32 cellular contexts compared by ENCODE assay signal in genomic region chr2:190366248-190366753, GRCh38.
"Had no signal": no experiment of that assay in that cellular context is flagged by ENCODE, and none has a peak within 500 bp of the region (broad histone marks: within the 10 kb centered on the region; RNA-seq: fewer than 3 reads in every experiment).

No MANE protein-coding gene starts in this region.

- H3K27ac ChIP-seq: ascending aorta, VCaP had no signal

- H3K4me3 ChIP-seq: ascending aorta had no signal

- H3K27ac Mint-ChIP-seq: activated B cell treated with CpG ODN at 0.5 μM for 24 hours; activated CD4-positive, alpha-beta memory T cell treated with anti-CD3 and anti-CD28 coated beads for 36 hours; activated CD4-positive, alpha-beta T cell treated with anti-CD3 and anti-CD28 coated beads, Interleukin-2, amount 10 ng/mL, durations not matched to agents 24 days and 14 days; activated CD8-positive, alpha-beta memory T cell treated with anti-CD3 and anti-CD28 coated beads, Interleukin-2, amount 10 ng/mL, durations not matched to agents 7 days and 5 days; activated CD8-positive, alpha-beta T cell treated with anti-CD3 and anti-CD28 coated beads for 36 hours; activated naive CD4-positive, alpha-beta T cell treated with anti-CD3 and anti-CD28 coated beads, Interleukin-2, amount 10 ng/mL, durations not matched to agents 7 days and 5 days; activated naive CD4-positive, alpha-beta T cell treated with anti-CD3 and anti-CD28 coated beads, Interleukin-2, amount 50 U/mL, for 24 hours; activated naive CD8-positive, alpha-beta T cell; activated naive CD8-positive, alpha-beta T cell treated with anti-CD3 and anti-CD28 coated beads, Interleukin-2, amount 10 ng/mL, durations not matched to agents 7 days and 5 days; activated naive CD8-positive, alpha-beta T cell treated with anti-CD3 and anti-CD28 coated beads, Interleukin-2, amount 50 U/mL, for 24 hours; activated T-cell treated with anti-CD3 and anti-CD28 coated beads, Interleukin-2, amount 50 U/mL, for 24 hours; activated T-helper 2 cell treated with anti-CD3 and anti-CD28 coated beads, Interferon-gamma antibody, Interleukin-2, Interleukin-4, amounts not matched to agents 10 μg/mL and 5 μg/mL and 100 μg/mL, durations not matched to agents 14 hours and 24 hours and 36 hours; brain; T-helper 1 cell treated with Interleukin-12 subunit alpha and Interleukin-12 subunit beta and Interleukin-4 antibody, amounts not matched to agents 30 μg/mL and 1 μg/mL, for 36 hours; T-helper 2 cell treated with Interferon-gamma antibody and Interleukin-4, amounts not matched to agents 5 μg/mL and 100 μg/mL, for 36 hours had no signal

- H3K27me3 Mint-ChIP-seq: activated B cell treated with CpG ODN at 0.5 μM for 24 hours; activated CD4-positive, alpha-beta memory T cell treated with anti-CD3 and anti-CD28 coated beads for 36 hours; activated CD4-positive, alpha-beta T cell treated with anti-CD3 and anti-CD28 coated beads, Interleukin-2, amount 10 ng/mL, durations not matched to agents 24 days and 14 days; activated CD8-positive, alpha-beta memory T cell treated with anti-CD3 and anti-CD28 coated beads, Interleukin-2, amount 10 ng/mL, durations not matched to agents 7 days and 5 days; activated CD8-positive, alpha-beta T cell treated with anti-CD3 and anti-CD28 coated beads for 36 hours; activated naive CD4-positive, alpha-beta T cell treated with anti-CD3 and anti-CD28 coated beads, Interleukin-2, amount 10 ng/mL, durations not matched to agents 7 days and 5 days; activated naive CD4-positive, alpha-beta T cell treated with anti-CD3 and anti-CD28 coated beads, Interleukin-2, amount 50 U/mL, for 24 hours; activated naive CD8-positive, alpha-beta T cell; activated naive CD8-positive, alpha-beta T cell treated with anti-CD3 and anti-CD28 coated beads, Interleukin-2, amount 10 ng/mL, durations not matched to agents 7 days and 5 days; activated naive CD8-positive, alpha-beta T cell treated with anti-CD3 and anti-CD28 coated beads, Interleukin-2, amount 50 U/mL, for 24 hours; activated T-cell treated with anti-CD3 and anti-CD28 coated beads, Interleukin-2, amount 50 U/mL, for 24 hours had no signal

- ATAC-seq: activated CD8-positive, alpha-beta memory T cell treated with anti-CD3 and anti-CD28 coated beads, Interleukin-2, amount 10 ng/mL, durations not matched to agents 7 days and 5 days; activated CD8-positive, alpha-beta T cell treated with anti-CD3 and anti-CD28 coated beads for 36 hours; activated naive CD8-positive, alpha-beta T cell treated with anti-CD3 and anti-CD28 coated beads, Interleukin-2, amount 50 U/mL, for 24 hours had no signal

- H3K4me3 Mint-ChIP-seq: activated B cell treated with CpG ODN at 0.5 μM for 24 hours; activated CD4-positive, alpha-beta memory T cell treated with anti-CD3 and anti-CD28 coated beads for 36 hours; activated CD4-positive, alpha-beta T cell treated with anti-CD3 and anti-CD28 coated beads, Interleukin-2, amount 10 ng/mL, durations not matched to agents 24 days and 14 days; activated CD8-positive, alpha-beta memory T cell treated with anti-CD3 and anti-CD28 coated beads, Interleukin-2, amount 10 ng/mL, durations not matched to agents 7 days and 5 days; activated CD8-positive, alpha-beta T cell treated with anti-CD3 and anti-CD28 coated beads for 36 hours; activated naive CD4-positive, alpha-beta T cell treated with anti-CD3 and anti-CD28 coated beads, Interleukin-2, amount 10 ng/mL, durations not matched to agents 7 days and 5 days; activated naive CD4-positive, alpha-beta T cell treated with anti-CD3 and anti-CD28 coated beads, Interleukin-2, amount 50 U/mL, for 24 hours; activated naive CD8-positive, alpha-beta T cell; activated naive CD8-positive, alpha-beta T cell treated with anti-CD3 and anti-CD28 coated beads, Interleukin-2, amount 10 ng/mL, durations not matched to agents 7 days and 5 days; activated naive CD8-positive, alpha-beta T cell treated with anti-CD3 and anti-CD28 coated beads, Interleukin-2, amount 50 U/mL, for 24 hours; activated T-cell treated with anti-CD3 and anti-CD28 coated beads, Interleukin-2, amount 50 U/mL, for 24 hours; brain; T-helper 1 cell treated with Interleukin-12 subunit alpha and Interleukin-12 subunit beta and Interleukin-4 antibody, amounts not matched to agents 30 μg/mL and 1 μg/mL, for 36 hours; T-helper 2 cell treated with Interferon-gamma antibody and Interleukin-4, amounts not matched to agents 5 μg/mL and 100 μg/mL, for 36 hours had no signal

- H3K4me1 Mint-ChIP-seq: brain had no signal

- H3K27me3 ChIP-seq: ascending aorta had no signal

- DNase-seq: activated B cell treated with CpG ODN at 0.5 μM for 24 hours; activated CD4-positive, alpha-beta memory T cell treated with anti-CD3 and anti-CD28 coated beads for 36 hours; activated CD4-positive, alpha-beta T cell treated with anti-CD3 and anti-CD28 coated beads for 4 hours; activated CD4-positive, alpha-beta T cell treated with anti-CD3 and anti-CD28 coated beads, Interleukin-2, amount 10 ng/mL, durations not matched to agents 24 days and 14 days; activated CD4-positive, alpha-beta T cell treated with anti-CD3 and anti-CD28 coated beads, Interleukin-2, amount 50 U/mL, for 1 hour; activated CD4-positive, alpha-beta T cell treated with anti-CD3 and anti-CD28 coated beads, Interleukin-2, amount 50 U/mL, for 4 hours; activated CD4-positive, CD25-positive, alpha-beta regulatory T cell treated with anti-CD3 and anti-CD28 coated beads, Interleukin-2, amount 50 U/mL, for 72 hours; activated CD8-positive, alpha-beta memory T cell treated with anti-CD3 and anti-CD28 coated beads, Interleukin-2, amount 10 ng/mL, durations not matched to agents 7 days and 5 days; activated CD8-positive, alpha-beta memory T cell treated with anti-CD3 and anti-CD28 coated beads, Interleukin-2, amount 50 U/mL, for 48 hours; activated CD8-positive, alpha-beta T cell treated with anti-CD3 and anti-CD28 coated beads for 36 hours; activated effector memory CD4-positive, alpha-beta T cell treated with Interleukin-2 at 50 U/mL for 16 hours; activated gamma-delta T cell; activated naive CD4-positive, alpha-beta T cell treated with anti-CD3 and anti-CD28 coated beads, Interleukin-2, amount 10 ng/mL, durations not matched to agents 7 days and 5 days; activated naive CD4-positive, alpha-beta T cell treated with Interleukin-2 at 50 U/mL for 16 hours; activated naive CD8-positive, alpha-beta T cell treated with anti-CD3 and anti-CD28 coated beads, Interleukin-2, amount 10 ng/mL, durations not matched to agents 7 days and 5 days; activated naive CD8-positive, alpha-beta T cell treated with anti-CD3 and anti-CD28 coated beads, Interleukin-2, amount 50 U/mL, for 24 hours; activated T-cell treated with anti-CD3 and anti-CD28 coated beads, Interleukin-2, amount 50 U/mL, for 24 hours; activated T-cell treated with anti-CD3 and anti-CD28 coated beads, Interleukin-2, amount 50 U/mL, for 48 hours; amygdala; central memory CD4-positive, alpha-beta T cell; T-helper 1 cell; T-helper 2 cell; T-helper 9 cell had no signal

- H3K9me3 ChIP-seq: ascending aorta had no signal

- FAIRE-seq: TTC549 had no signal

- H3K4me1 ChIP-seq: ascending aorta had no signal

- H3K9me3 Mint-ChIP-seq: activated B cell treated with CpG ODN at 0.5 μM for 24 hours; activated CD4-positive, alpha-beta memory T cell treated with anti-CD3 and anti-CD28 coated beads for 36 hours; activated CD4-positive, alpha-beta T cell treated with anti-CD3 and anti-CD28 coated beads, Interleukin-2, amount 10 ng/mL, durations not matched to agents 24 days and 14 days; activated CD8-positive, alpha-beta T cell treated with anti-CD3 and anti-CD28 coated beads for 36 hours; activated naive CD4-positive, alpha-beta T cell treated with anti-CD3 and anti-CD28 coated beads, Interleukin-2, amount 10 ng/mL, durations not matched to agents 7 days and 5 days; activated naive CD4-positive, alpha-beta T cell treated with anti-CD3 and anti-CD28 coated beads, Interleukin-2, amount 50 U/mL, for 24 hours; activated naive CD8-positive, alpha-beta T cell treated with anti-CD3 and anti-CD28 coated beads, Interleukin-2, amount 10 ng/mL, durations not matched to agents 7 days and 5 days; activated naive CD8-positive, alpha-beta T cell treated with anti-CD3 and anti-CD28 coated beads, Interleukin-2, amount 50 U/mL, for 24 hours; activated T-cell treated with anti-CD3 and anti-CD28 coated beads, Interleukin-2, amount 50 U/mL, for 24 hours; activated T-helper 2 cell treated with anti-CD3 and anti-CD28 coated beads, Interferon-gamma antibody, Interleukin-2, Interleukin-4, amounts not matched to agents 10 μg/mL and 5 μg/mL and 100 μg/mL, durations not matched to agents 14 hours and 24 hours and 36 hours; brain; T-helper 1 cell treated with Interleukin-12 subunit alpha and Interleukin-12 subunit beta and Interleukin-4 antibody, amounts not matched to agents 30 μg/mL and 1 μg/mL, for 36 hours; T-helper 2 cell treated with Interferon-gamma antibody and Interleukin-4, amounts not matched to agents 5 μg/mL and 100 μg/mL, for 36 hours had no signal
